Comparison of ENCODE assay signal across 2 cellular contexts in genomic region chr6:34563513-34563870, GRCh38.
A peak's percentile ranks its signal among the peaks of the same experiment; 100 is the strongest.
TF ChIP-seq lines count a peak whose summit lies in the region.

No MANE protein-coding gene starts in this region.

TF ChIP-seq in IMR-90, 13 proteins besides CTCF, POLR2A, EP300 and RAD21:
- TF ChIP-seq MAFK (IDR thresholded peaks at IDR 0.05; ENCODE audit: low read depth, low read length), result no peak

TF ChIP-seq in K562, 482 proteins besides CTCF, POLR2A, EP300 and RAD21:
- peak in 1 of 2 experiments; percentile 43; a peak in 1 of 4 replicates for TF ChIP-seq RCOR1 (IDR thresholded peaks at IDR 0.05; ENCODE audit: borderline replicate concordance in 1 of 2, low read depth in 2 of 2, low read length in 2 of 2)
- TF ChIP-seq PHB2 (IDR thresholded peaks at IDR 0.05; ENCODE audit: low read depth), result no peak
- TF ChIP-seq ZNF518B (CRISPR knock-in tag; IDR thresholded peaks at IDR 0.05), result no peak
- TF ChIP-seq HMG20A (CRISPR knock-in tag; conservative IDR thresholded peaks at IDR 0.05), result no peak
- TF ChIP-seq SMARCA5 (IDR thresholded peaks at IDR 0.05), result 0 out of 2 replicates have a peak, but pooled peaks have one; percentile 60
- no peak for TF ChIP-seq SIN3B (IDR thresholded peaks at IDR 0.05; ENCODE audit: low read depth)
- TF ChIP-seq TRIM24 (IDR thresholded peaks at IDR 0.05), result 0 out of 4 replicates have a peak, but pooled peaks of 1 of the 2 experiments have one; percentile 6
- no peak for TF ChIP-seq CCNT2 (IDR thresholded peaks at IDR 0.05; ENCODE audit: borderline replicate concordance, extremely low read depth, insufficient read length, low read depth, low read length)
- TF ChIP-seq TAF1 (IDR thresholded peaks at IDR 0.05; ENCODE audit: control insufficient read depth, extremely low read depth, insufficient read depth, low read length, severe bottlenecking), result no peak
- TF ChIP-seq ZKSCAN1 (IDR thresholded peaks at IDR 0.05; ENCODE audit: low read depth, low read length), result peak; percentile 46; the same call in 1 of the 2 replicates
- TF ChIP-seq ZBTB17 (CRISPR knock-in tag; IDR thresholded peaks at IDR 0.05), result no peak
- peak; percentile 22; the same call in 1 of the 2 replicates for TF ChIP-seq ADNP (tag; IDR thresholded peaks at IDR 0.05)
- TF ChIP-seq ZNF121 (CRISPR knock-in tag; conservative IDR thresholded peaks at IDR 0.05), result peak; percentile 44; the same call in 1 of the 2 replicates
- no peak for TF ChIP-seq MBD2 (IDR thresholded peaks at IDR 0.05; ENCODE audit: borderline replicate concordance, low read depth)
- peak; percentile 71 for TF ChIP-seq BCOR (IDR thresholded peaks at IDR 0.05)
- TF ChIP-seq RBM25 (IDR thresholded peaks at IDR 0.05; ENCODE audit: low read depth, low read length, severe bottlenecking), result peak; percentile 72
- peak; percentile 80 for TF ChIP-seq CHD4 (IDR thresholded peaks at IDR 0.05; ENCODE audit: insufficient read depth, insufficient replicate concordance, low read depth, low read length, poor library complexity, severe bottlenecking)
- 0 out of 2 replicates have a peak, but pooled peaks have one; percentile 29 for TF ChIP-seq FOXP1 (CRISPR knock-in tag; IDR thresholded peaks at IDR 0.05)
- TF ChIP-seq, protein P1, sequence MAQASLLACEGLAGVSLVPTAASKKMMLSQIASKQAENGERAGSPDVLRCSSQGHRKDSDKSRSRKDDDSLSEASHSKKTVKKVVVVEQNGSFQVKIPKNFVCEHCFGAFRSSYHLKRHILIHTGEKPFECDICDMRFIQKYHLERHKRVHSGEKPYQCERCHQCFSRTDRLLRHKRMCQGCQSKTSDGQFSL (CRISPR knock-in tag; IDR thresholded peaks at IDR 0.05), result peak; percentile 93
- TF ChIP-seq, protein P1 (tag; IDR thresholded peaks at IDR 0.05), result no peak
- TF ChIP-seq HNRNPUL1 (IDR thresholded peaks at IDR 0.05; ENCODE audit: low read length), result no peak
- TF ChIP-seq KDM1A (IDR thresholded peaks at IDR 0.05), result peak; percentile 7 to 46; a peak in 3 of 4 replicates
- TF ChIP-seq, protein P2, sequence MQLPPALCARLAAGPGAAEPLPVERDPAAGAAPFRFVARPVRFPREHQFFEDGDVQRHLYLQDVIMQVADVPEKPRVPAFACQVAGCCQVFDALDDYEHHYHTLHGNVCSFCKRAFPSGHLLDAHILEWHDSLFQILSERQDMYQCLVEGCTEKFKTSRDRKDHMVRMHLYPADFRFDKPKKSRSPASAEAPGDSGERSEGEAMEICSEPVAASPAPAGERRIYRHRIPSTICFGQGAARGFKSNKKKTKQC (CRISPR knock-in tag; IDR thresholded peaks at IDR 0.05), result 0 out of 2 replicates have a peak, but pooled peaks have one; percentile 47
- 0 out of 4 replicates have a peak, but pooled peaks of 1 of the 2 experiments have one; percentile 51 for TF ChIP-seq FOXA3 (CRISPR knock-in tag; conservative IDR thresholded peaks at IDR 0.05 in 1 of 2, IDR thresholded peaks at IDR 0.05 in 1 of 2)
- 0 out of 2 replicates have a peak, but pooled peaks have one; percentile 38 for TF ChIP-seq FOXK1 (CRISPR knock-in tag; IDR thresholded peaks at IDR 0.05; ENCODE audit: borderline replicate concordance)
- TF ChIP-seq NFXL1 (CRISPR knock-in tag; IDR thresholded peaks at IDR 0.05), result no peak
TF ChIP-seq in K562: peak in this region for 15.
